8 cellular contexts compared by ENCODE assay signal in genomic region chr7:76626581-76626980, GRCh38. TPM values are rescaled to one million over a fixed set of nuclear protein-coding genes. Genes with fewer than 3 reads are reported as not detected.
A peak's percentile ranks its signal among the peaks of the same experiment; 100 is the strongest.
DNase-seq lines count a peak whose midpoint lies in the region; ATAC-seq and TF ChIP-seq lines count a peak whose summit lies in the region.
"Not testable (repeated sequence)": the region's sequence is repeated elsewhere in the genome, so short reads cannot be mapped to it uniquely, and the experiment has no call there.

No MANE protein-coding gene starts in this region.

- TF ChIP-seq CTCF in BJ (IDR thresholded peaks at IDR 0.05; ENCODE audit: insufficient read depth, low read depth, low read length); endothelial cell (IDR thresholded peaks at IDR 0.05; ENCODE audit: unreplicated experiment); left lung (IDR thresholded peaks at IDR 0.05); gastrocnemius medialis (IDR thresholded peaks at IDR 0.05 in 4 of 5, conservative IDR thresholded peaks at IDR 0.05 in 1 of 5): not testable (repeated sequence)

- H3K27me3 ChIP-seq in BJ (ENCODE audit: control insufficient read depth, insufficient read depth, low read length); left lung; gastrocnemius medialis: not testable (repeated sequence)

- not testable (repeated sequence) for DNase-seq in BJ (ENCODE audit: low read depth); activated T-helper 1 cell treated with anti-CD3 and anti-CD28 coated beads, Interleukin-12 subunit alpha, Interleukin-12 subunit beta, Interleukin-2, Interleukin-4 antibody, amounts not matched to agents 30 ng/mL and 10 ng/mL and 1 ng/mL, durations not matched to agents 14 hours and 24 hours and 36 hours (ENCODE audit: low spot score); endothelial cell (ENCODE audit: low spot score)
- peak; percentile 45 for DNase-seq in OCI-M1 (lab: John Stamatoyannopoulos, UW)
- DNase-seq in left lung: peak in 1 of 2 donors; percentile 76
- peak in 1 of 2 donors; percentile 13 for DNase-seq in gastrocnemius medialis

- POLR2A ChIA-PET in BJ (lab: Charles Lee): not testable (repeated sequence)

- not testable (repeated sequence) for H3K27me3 Mint-ChIP-seq in activated T-helper 1 cell treated with anti-CD3 and anti-CD28 coated beads, Interleukin-12 subunit alpha, Interleukin-12 subunit beta, Interleukin-2, Interleukin-4 antibody, amounts not matched to agents 30 ng/mL and 10 ng/mL and 1 ng/mL, durations not matched to agents 14 hours and 24 hours and 36 hours (ENCODE audit: insufficient read depth); endothelial cell (ENCODE audit: unreplicated experiment)

- not testable (repeated sequence) for H3K36me3 ChIP-seq in BJ (ENCODE audit: control insufficient read depth, insufficient read depth, low read length); left lung; gastrocnemius medialis

- H3K9me3 ChIP-seq in left lung, gastrocnemius medialis: not testable (repeated sequence)

- CTCF ChIA-PET in BJ (lab: Yijun Ruan, JAX): not testable (repeated sequence)

- peak overlapping the region; percentile 91 for H3K4me3 Mint-ChIP-seq in activated T-helper 1 cell treated with anti-CD3 and anti-CD28 coated beads, Interleukin-12 subunit alpha, Interleukin-12 subunit beta, Interleukin-2, Interleukin-4 antibody, amounts not matched to agents 30 ng/mL and 10 ng/mL and 1 ng/mL, durations not matched to agents 14 hours and 24 hours and 36 hours
- H3K4me3 Mint-ChIP-seq in endothelial cell (ENCODE audit: unreplicated experiment): peak overlapping the region; percentile 93

- not testable (repeated sequence) for H3K9me3 Mint-ChIP-seq in activated T-helper 1 cell treated with anti-CD3 and anti-CD28 coated beads, Interleukin-12 subunit alpha, Interleukin-12 subunit beta, Interleukin-2, Interleukin-4 antibody, amounts not matched to agents 30 ng/mL and 10 ng/mL and 1 ng/mL, durations not matched to agents 14 hours and 24 hours and 36 hours; endothelial cell (ENCODE audit: unreplicated experiment)

- in situ Hi-C loops in gastrocnemius medialis (cut with MboI; ENCODE audit: low sequenced_read_pairs in 4 of 4): not testable (repeated sequence)

- not testable (repeated sequence) for H3K4me1 ChIP-seq in left lung, gastrocnemius medialis

- not testable (repeated sequence) for TF ChIP-seq POLR2A in gastrocnemius medialis (IDR thresholded peaks at IDR 0.05)

- H3K27ac ChIP-seq in left lung (peak overlapping the region; percentile 78 to 83), gastrocnemius medialis (peak overlapping the region; percentile 85 to 95 (median 92))

- not testable (repeated sequence) for H3K4me1 Mint-ChIP-seq in activated T-helper 1 cell treated with anti-CD3 and anti-CD28 coated beads, Interleukin-12 subunit alpha, Interleukin-12 subunit beta, Interleukin-2, Interleukin-4 antibody, amounts not matched to agents 30 ng/mL and 10 ng/mL and 1 ng/mL, durations not matched to agents 14 hours and 24 hours and 36 hours (ENCODE audit: low read depth)
- peaks cover 12% of the 10 kb centered on the region for H3K4me1 Mint-ChIP-seq in endothelial cell (ENCODE audit: unreplicated experiment)

- H3K36me3 Mint-ChIP-seq in activated T-helper 1 cell treated with anti-CD3 and anti-CD28 coated beads, Interleukin-12 subunit alpha, Interleukin-12 subunit beta, Interleukin-2, Interleukin-4 antibody, amounts not matched to agents 30 ng/mL and 10 ng/mL and 1 ng/mL, durations not matched to agents 14 hours and 24 hours and 36 hours (ENCODE audit: low read depth): peaks cover 11% of the 10 kb centered on the region
- peaks cover 21% of the 10 kb centered on the region for H3K36me3 Mint-ChIP-seq in endothelial cell (ENCODE audit: low read depth, unreplicated experiment)

- peak; percentile 33 for ATAC-seq in GM21390 (IDR thresholded peaks at IDR 0.05; ENCODE audit: unreplicated experiment)
- peak; percentile 51 for ATAC-seq in HG03139 (IDR thresholded peaks at IDR 0.05; ENCODE audit: unreplicated experiment)
- peak; percentile 75 for ATAC-seq in left lung
- ATAC-seq in gastrocnemius medialis: peak; percentile 59 to 69

- intact Hi-C loops in activated T-helper 1 cell treated with anti-CD3 and anti-CD28 coated beads, Interleukin-12 subunit alpha, Interleukin-12 subunit beta, Interleukin-2, Interleukin-4 antibody, amounts not matched to agents 30 ng/mL and 10 ng/mL and 1 ng/mL, durations not matched to agents 14 hours and 24 hours and 36 hours (cut with micrococcal nuclease); left lung (cut with DNase I): not testable (repeated sequence)
- intact Hi-C loops in gastrocnemius medialis (cut with DNase I; ENCODE audit: low total_unique reads): loop anchor here (10.0 kb wide), 1 partner anchor 708 kb away; no protein-coding TSS in a partner anchor

- H3K27ac Mint-ChIP-seq in activated T-helper 1 cell treated with anti-CD3 and anti-CD28 coated beads, Interleukin-12 subunit alpha, Interleukin-12 subunit beta, Interleukin-2, Interleukin-4 antibody, amounts not matched to agents 30 ng/mL and 10 ng/mL and 1 ng/mL, durations not matched to agents 14 hours and 24 hours and 36 hours: peak overlapping the region; percentile 86
- peak overlapping the region; percentile 92 for H3K27ac Mint-ChIP-seq in endothelial cell (ENCODE audit: unreplicated experiment)

- peak overlapping the region; percentile 55 for H3K4me3 ChIP-seq in BJ (ENCODE audit: low read depth, low read length)
- peak overlapping the region; percentile 44 to 52 for H3K4me3 ChIP-seq in left lung
- H3K4me3 ChIP-seq in gastrocnemius medialis: peak overlapping the region; percentile 46 to 85 (median 68)

RNA-seq across cellular contexts. Expression of gene POMZP3, which starts 0.5 kb away (rescaled TPM):
- polyA plus RNA-seq in BJ (2011; rRNA removed): 3.2 and 4.7 TPM in 2 replicates
- 6.6 and 7.1 TPM in 2 replicates for polyA minus RNA-seq in BJ (2011; rRNA and poly(A)+ RNA removed)
- 10.1 and 12.0 TPM in 2 replicates for total RNA-seq in activated T-helper 1 cell treated with anti-CD3 and anti-CD28 coated beads, Interleukin-12 subunit alpha, Interleukin-12 subunit beta, Interleukin-2, Interleukin-4 antibody, amounts not matched to agents 30 ng/mL and 10 ng/mL and 1 ng/mL, durations not matched to agents 14 hours and 24 hours and 36 hours
- total RNA-seq in endothelial cell (ENCODE audit: unreplicated experiment) (237 TPM), left lung (10 to 100 TPM; 17.5 to 20.9 TPM), gastrocnemius medialis (1 to 10 TPM; 3.3 to 8.1 (median 5.7) TPM)

Comparison
In these comparisons a context has a peak if more than half of its experiments do, and no peak if none do; other contexts are left out.
1. RNA of gene POMZP3, which starts 0.5 kb away (total RNA-seq): 237 TPM in endothelial cell (single experiment); 17.5 to 20.9 TPM in left lung, 10.1 to 12.0 TPM in activated T-helper 1 cell treated with anti-CD3 and anti-CD28 coated beads, Interleukin-12 subunit alpha, Interleukin-12 subunit beta, Interleukin-2, Interleukin-4 antibody, amounts not matched to agents 30 ng/mL and 10 ng/mL and 1 ng/mL, durations not matched to agents 14 hours and 24 hours and 36 hours and 3.3 to 8.1 TPM in gastrocnemius medialis; every median in the first group is over 10 times any median in the second.
2. Peak in every context shown above with its lines, with median percentiles within 50 percentile points of each other: H3K4me3 ChIP-seq and ATAC-seq.